In the genomic region with DNA sequence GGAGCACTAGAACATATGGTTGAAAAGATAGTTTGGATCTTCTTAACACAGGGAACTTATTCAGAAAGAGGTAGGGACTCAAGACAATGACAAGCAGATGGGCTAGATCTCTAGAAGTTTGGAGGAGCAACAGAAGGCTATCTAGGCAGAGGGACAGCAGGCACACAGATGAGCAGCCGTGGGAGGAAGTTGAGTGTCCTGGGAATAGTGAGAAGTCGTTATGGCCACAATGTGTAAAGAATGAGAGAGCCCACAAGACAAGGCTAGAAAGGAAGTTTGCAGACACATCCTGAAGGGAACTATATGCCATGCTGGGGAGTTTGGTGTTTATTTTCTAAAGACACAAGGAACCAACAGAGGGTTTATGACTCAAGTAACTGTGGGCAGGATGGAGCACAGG, we compare ENCODE assay signal across 22 cellular contexts.
DNase-seq lines count a peak whose midpoint lies in the region; ATAC-seq and TF ChIP-seq lines count a peak whose summit lies in the region.
"Had no signal": no experiment of that assay in that cellular context is flagged by ENCODE, and none has a peak within 500 bp of the region (broad histone marks: within the 10 kb centered on the region; RNA-seq: fewer than 3 reads in every experiment).

No MANE protein-coding gene starts in this region.

- ATAC-seq in HG03378 (IDR thresholded peaks at IDR 0.05; ENCODE audit: unreplicated experiment) (no peak), GM18907 (IDR thresholded peaks at IDR 0.05; ENCODE audit: unreplicated experiment) (no peak)
- ATAC-seq: A549; CD8-positive, alpha-beta T cell; GM12878; HCT116 had no signal

- peaks cover 0 to 11% (median 0%) of the 10 kb centered on the region in 11 experiments; a peak in 2 of 22 replicates for H3K9me3 ChIP-seq in BLaER1 treated with 17β-estradiol and CSF1 and Interleukin-3, amounts not matched to agents 10 nM and 100 nM (replicated peaks in 1 of 11)
- H3K9me3 ChIP-seq: A549 had no signal

- H3K27me3 ChIP-seq in BLaER1 treated with 17β-estradiol and CSF1 and Interleukin-3, amounts not matched to agents 10 nM and 100 nM = no peaks in the 10 kb centered on the region

- H3K36me3 ChIP-seq in BLaER1 treated with 17β-estradiol and CSF1 and Interleukin-3, amounts not matched to agents 10 nM and 100 nM = no peaks in the 10 kb centered on the region

- DNase-seq in AG10803 (ENCODE audit: low read depth) = peak; percentile 7
- DNase-seq in KBM-7 = peak; percentile 48
- peak; percentile 10 for DNase-seq in RPMI7951 (ENCODE audit: low read depth)
- no peak for DNase-seq in HPDE6-E6E7 (ENCODE audit: extremely low spot score)
- DNase-seq: C1 segment of cervical spinal cord; Calu3; CD8-positive, alpha-beta T cell; DMS53; MM.1S; NCI-H1092 treated with DMSO at 0.1 percent for 48 hours; NCI-H1436 treated with DMSO at 0.1 percent for 48 hours; NCI-H2029; NCI-H345; NCI-H774; NK-92 treated with Interleukin-12 subunit alpha and Interleukin-12 subunit beta, amount 100 ng/mL, for 24 hours; Right ventricle myocardium superior had no signal

- H3K4me2 ChIP-seq in BLaER1 treated with 17β-estradiol and CSF1 and Interleukin-3, amounts not matched to agents 10 nM and 100 nM = peak overlapping the region; percentile 32 to 77 (median 62); a peak in 21 of 22 replicates
- H3K4me2 ChIP-seq: A549 had no signal

- no peak for TF ChIP-seq CTCF in AG10803 (conservative IDR thresholded peaks at IDR 0.05; ENCODE audit: low read length)

- H4K20me1 ChIP-seq in BLaER1 treated with 17β-estradiol and CSF1 and Interleukin-3, amounts not matched to agents 10 nM and 100 nM = no peaks in the 10 kb centered on the region

- in situ Hi-C loops in KBM-7 (cut with MboI; ENCODE audit: low pct_unique_long_range_greater_than_20kb, low sequenced_read_pairs) = no loop called here

- H3K4me1 ChIP-seq in BLaER1 treated with 17β-estradiol and CSF1 and Interleukin-3, amounts not matched to agents 10 nM and 100 nM = peaks cover 13 to 17% (median 15%) of the 10 kb centered on the region in 10 experiments
- H3K4me1 ChIP-seq: A549 had no signal

- no peak overlapping the region for H3K27ac ChIP-seq in BLaER1 treated with 17β-estradiol and CSF1 and Interleukin-3, amounts not matched to agents 10 nM and 100 nM
- H3K27ac ChIP-seq: A549 had no signal

- no peak overlapping the region for H3K4me3 ChIP-seq in AG10803 (ENCODE audit: low read length)
- H3K4me3 ChIP-seq in BLaER1 treated with 17β-estradiol and CSF1 and Interleukin-3, amounts not matched to agents 10 nM and 100 nM = no peak overlapping the region
- H3K4me3 ChIP-seq: A549, GM12878 had no signal

- no peak overlapping the region for H3K9ac ChIP-seq in BLaER1 treated with 17β-estradiol and CSF1 and Interleukin-3, amounts not matched to agents 10 nM and 100 nM
